In genomic region chr5:150411245-150411979, GRCh38 we compare ENCODE assay signal across 8 cellular contexts. TPM values are rescaled to one million over a fixed set of nuclear protein-coding genes. Genes with fewer than 3 reads are reported as not detected.
DNase-seq lines count a peak whose midpoint lies in the region; ATAC-seq and TF ChIP-seq lines count a peak whose summit lies in the region.

No MANE protein-coding gene starts in this region.

- H3K27ac ChIP-seq in VCaP (peak overlapping the region; percentile 55; the same call in 1 of the 2 replicates), cingulate gyrus (ENCODE audit: low read depth, low read length) (peak overlapping the region; percentile 78), testis (peak overlapping the region; percentile 21 to 85)
- peak overlapping the region; percentile 98 for H3K27ac ChIP-seq in naive thymus-derived CD4-positive, alpha-beta T cell (ENCODE audit: low read depth, low read length)

- CTCF ChIA-PET in naive thymus-derived CD4-positive, alpha-beta T cell (lab: Charles Lee): interaction anchor here (0.6 to 3.1 kb wide), 7 partner anchors 20 to 1355 kb away, joined by 3 to 17 read pairs (median 3); partner anchors contain the start of gene RBM22

- H3K9me3 ChIP-seq in naive thymus-derived CD4-positive, alpha-beta T cell (ENCODE audit: control insufficient read depth in 2 of 3, low read length in 3 of 3): no peaks in the 10 kb centered on the region
- H3K9me3 ChIP-seq in testis: no peaks in the 10 kb centered on the region

- H3K4me1 Mint-ChIP-seq in naive thymus-derived CD4-positive, alpha-beta T cell: peaks cover 21 to 52% (median 38%) of the 10 kb centered on the region in 7 donors

- 76 to 83% methylated on average over 5 of the region's 5 CpGs for WGBS in testis, 2 donors

- H3K9me3 Mint-ChIP-seq in naive thymus-derived CD4-positive, alpha-beta T cell: no peaks in the 10 kb centered on the region

- POLR2A ChIA-PET in naive thymus-derived CD4-positive, alpha-beta T cell (lab: Charles Lee): interaction anchor here (0.9 to 2.4 kb wide), 9 partner anchors 25 to 1360 kb away, joined by 3 to 29 read pairs (median 5); partner anchors contain the start of genes G3BP1 and RPS14

- TF ChIP-seq CTCF in VCaP (conservative IDR thresholded peaks at IDR 0.05) (no peak), testis (IDR thresholded peaks at IDR 0.05) (no peak)

- peaks cover 0 to 2% (median 0%) of the 10 kb centered on the region in 5 donors for H3K27me3 Mint-ChIP-seq in naive thymus-derived CD4-positive, alpha-beta T cell

- peak overlapping the region; percentile 91 to 100 (median 98) for H3K4me3 Mint-ChIP-seq in naive thymus-derived CD4-positive, alpha-beta T cell

- H3K27me3 ChIP-seq in naive thymus-derived CD4-positive, alpha-beta T cell (ENCODE audit: control insufficient read depth in 2 of 2, insufficient read depth in 2 of 2, low read length in 2 of 2): no peaks in the 10 kb centered on the region
- no peaks in the 10 kb centered on the region for H3K27me3 ChIP-seq in testis

- H3K4me3 ChIP-seq in naive thymus-derived CD4-positive, alpha-beta T cell (ENCODE audit: low read length): peak overlapping the region; percentile 83
- H3K4me3 ChIP-seq in testis: peak overlapping the region in 1 of 2 donors; percentile 52

- intact Hi-C loops in naive thymus-derived CD4-positive, alpha-beta T cell (cut with micrococcal nuclease): loop anchor here (2.0 to 5.0 kb wide), 6 partner anchors 346 to 1361 kb away; partner anchors contain the start of genes PCYOX1L (in 2 of the 2), DCTN4 (in 1 of the 2), G3BP1 (in 1 of the 2) and HMGXB3 (in 1 of the 2)
- intact Hi-C loops in testis (cut with DNase I; ENCODE audit: low total_unique reads): no loop called here

- H3K27ac Mint-ChIP-seq in naive thymus-derived CD4-positive, alpha-beta T cell: peak overlapping the region; percentile 96 to 100 (median 100)

- peak; percentile 32 for DNase-seq in NCI-H82 (lab: John Stamatoyannopoulos, UW)
- DNase-seq in NCI-H82 treated with DMSO at 0.1 percent for 48 hours (lab: John Stamatoyannopoulos, UW; ENCODE audit: unreplicated experiment): no peak
- DNase-seq in naive thymus-derived CD4-positive, alpha-beta T cell: peak in 8 of 9 donors; percentile 50 to 76 (median 71)
- peak; percentile 58 for DNase-seq in testis
- DNase-seq in HUDEP-2 (lab: John Stamatoyannopoulos, UW; ENCODE audit: unreplicated experiment in 76 of 76): no peak

- ATAC-seq in naive thymus-derived CD4-positive, alpha-beta T cell: no peak
- ATAC-seq in HG03139 (IDR thresholded peaks at IDR 0.05; ENCODE audit: unreplicated experiment): no peak

- H3K36me3 ChIP-seq in naive thymus-derived CD4-positive, alpha-beta T cell (ENCODE audit: control insufficient read depth in 2 of 3, insufficient read depth in 3 of 3, low read length in 3 of 3): peaks cover 0 to 11% (median under 1%) of the 10 kb centered on the region in 3 experiments
- no peaks in the 10 kb centered on the region for H3K36me3 ChIP-seq in testis (ENCODE audit: low read depth, missing control alignments)

- H3K36me3 Mint-ChIP-seq in naive thymus-derived CD4-positive, alpha-beta T cell: peaks cover 0 to 21% (median 0%) of the 10 kb centered on the region in 5 donors

- peaks cover 32 to 35% of the 10 kb centered on the region in 2 donors for H3K4me1 ChIP-seq in naive thymus-derived CD4-positive, alpha-beta T cell (ENCODE audit: control insufficient read depth in 2 of 2, insufficient read depth in 2 of 2, low read length in 2 of 2)
- H3K4me1 ChIP-seq in testis: peaks cover 11% of the 10 kb centered on the region

- no peak for TF ChIP-seq POLR2A in testis (IDR thresholded peaks at IDR 0.05)

RNA-seq across cellular contexts. Expression of gene CD74, which starts 1.3 kb away (rescaled TPM):
- total RNA-seq in naive thymus-derived CD4-positive, alpha-beta T cell: 1,000 to 10,000 TPM in 1 of 5 experiments, 100 to 1,000 TPM in 4; 153 to 1,948 (median 540) TPM
- polyA plus RNA-seq in naive thymus-derived CD4-positive, alpha-beta T cell: 100 to 1,000 TPM; 295 to 413 TPM
- 100 to 1,000 TPM; 137 to 223 TPM for total RNA-seq in testis
- 1,318 TPM for polyA plus RNA-seq in testis (ENCODE audit: insufficient read depth, low read depth, low replicate concordance)

RNA-seq across cellular contexts. Expression of gene RPS14, which starts 38.1 kb away (rescaled TPM):
- 1,000 to 10,000 TPM; 2,331 to 7,378 (median 6,414) TPM for total RNA-seq in naive thymus-derived CD4-positive, alpha-beta T cell
- over 10,000 TPM in 1 of 2 donors, 1,000 to 10,000 TPM in 1; 8,640 to 11,248 TPM for polyA plus RNA-seq in naive thymus-derived CD4-positive, alpha-beta T cell
- total RNA-seq in testis: 1,000 to 10,000 TPM in 1 of 2 donors, 100 to 1,000 TPM in 1; 781 to 1,273 TPM
- 1,234 TPM for polyA plus RNA-seq in testis (ENCODE audit: insufficient read depth, low read depth, low replicate concordance)

RNA-seq across cellular contexts. Expression of gene TCOF1, which starts 53.9 kb away (rescaled TPM):
- total RNA-seq in naive thymus-derived CD4-positive, alpha-beta T cell: 10 to 100 TPM; 45.9 to 60.0 (median 54.6) TPM
- 10 to 100 TPM in 1 of 2 donors, 1 to 10 TPM in 1; 3.9 to 27.0 TPM for polyA plus RNA-seq in naive thymus-derived CD4-positive, alpha-beta T cell
- 10 to 100 TPM; 46.6 to 52.8 TPM for total RNA-seq in testis
- 22.9 TPM for polyA plus RNA-seq in testis (ENCODE audit: insufficient read depth, low read depth, low replicate concordance)

Comparison
In these comparisons a context has a peak if more than half of its experiments do, and no peak if none do; other contexts are left out.
1. DNase-seq: peak in NCI-H82 (single experiment), naive thymus-derived CD4-positive, alpha-beta T cell (8 of 9) and testis (single experiment); none in NCI-H82 treated with DMSO at 0.1 percent for 48 hours (single experiment) and HUDEP-2 (0 of 76).
2. Peak in every context shown above with its lines, with median percentiles within 50 percentile points of each other: H3K27ac ChIP-seq.